6 cellular contexts compared by ENCODE assay signal in genomic region chr13:32861304-32861703, GRCh38.
"Had no signal": no experiment of that assay in that cellular context is flagged by ENCODE, and none has a peak within 500 bp of the region (broad histone marks: within the 10 kb centered on the region; RNA-seq: fewer than 3 reads in every experiment).

No MANE protein-coding gene starts in this region.

- H3K4me3 ChIP-seq: GM23338, K562 had no signal

- ATAC-seq: GM23338, K562 had no signal

- H3K27ac Mint-ChIP-seq: GM23338, H9, HFFc6 had no signal

- DNase-seq: H9, HCEC 1CT, HFFc6, IMR-90 had no signal

- H3K4me1 Mint-ChIP-seq: GM23338, H9 had no signal

- H3K4me3 Mint-ChIP-seq: GM23338, H9, HFFc6 had no signal

- H3K9me3 Mint-ChIP-seq: GM23338, H9, HFFc6 had no signal
